10 cellular contexts compared by ENCODE assay signal in genomic region chr12:6141731-6142367, GRCh38. TPM values are rescaled to one million over a fixed set of nuclear protein-coding genes. Genes with fewer than 3 reads are reported as not detected.
DNase-seq lines count a peak whose midpoint lies in the region; ATAC-seq and TF ChIP-seq lines count a peak whose summit lies in the region.
"Not testable (repeated sequence)": the region's sequence is repeated elsewhere in the genome, so short reads cannot be mapped to it uniquely, and the experiment has no call there.
"Had no signal": no experiment of that assay in that cellular context is flagged by ENCODE, and none has a peak within 500 bp of the region (broad histone marks: within the 10 kb centered on the region; RNA-seq: fewer than 3 reads in every experiment).

No MANE protein-coding gene starts in this region.

- H3K4me1 Mint-ChIP-seq in T-helper 17 cell: peaks cover 22% of the 10 kb centered on the region
- peaks cover 39% of the 10 kb centered on the region for H3K4me1 Mint-ChIP-seq in activated T-helper 1 cell treated with anti-CD3 and anti-CD28 coated beads, Interleukin-12 subunit alpha, Interleukin-12 subunit beta, Interleukin-2, Interleukin-4 antibody, amounts not matched to agents 30 ng/mL and 10 ng/mL and 1 ng/mL, durations not matched to agents 14 hours and 24 hours and 36 hours (ENCODE audit: low read depth)
- H3K4me1 Mint-ChIP-seq in naive B cell: peaks cover 44 to 64% (median 61%) of the 10 kb centered on the region in 3 donors

- WGBS in spleen, 5 donors: 79 to 91% (median 90%) methylated on average over 11 to 16 of the region's 16 CpGs

- H3K27ac ChIP-seq in brain microvascular endothelial cell (peak overlapping the region; percentile 22), spleen (peak overlapping the region; percentile 46 to 91 (median 80)), upper lobe of right lung (peak overlapping the region; percentile 79)

- not testable (repeated sequence) for H3K4me3 ChIP-seq in brain microvascular endothelial cell (ENCODE audit: low read depth, low read length); upper lobe of right lung
- H3K4me3 ChIP-seq in spleen: peak overlapping the region in 1 of 8 donors; percentile 57

- intact Hi-C loops in activated T-helper 1 cell treated with anti-CD3 and anti-CD28 coated beads, Interleukin-12 subunit alpha, Interleukin-12 subunit beta, Interleukin-2, Interleukin-4 antibody, amounts not matched to agents 30 ng/mL and 10 ng/mL and 1 ng/mL, durations not matched to agents 14 hours and 24 hours and 36 hours (cut with micrococcal nuclease): loop anchor here (1.0 to 2.0 kb wide), 2 partner anchors 25 to 73 kb away; no protein-coding TSS in a partner anchor
- intact Hi-C loops in left ventricle myocardium superior (cut with micrococcal nuclease); spleen (cut with DNase I; ENCODE audit: low total_unique reads); upper lobe of right lung (cut with DNase I): not testable (repeated sequence)

- in situ Hi-C loops in brain microvascular endothelial cell (cut with HindIII; ENCODE audit: low pct_ligation_motif_present, low sequenced_read_pairs): not testable (repeated sequence)

- H3K4me3 Mint-ChIP-seq in T-helper 17 cell; activated T-helper 1 cell treated with anti-CD3 and anti-CD28 coated beads, Interleukin-12 subunit alpha, Interleukin-12 subunit beta, Interleukin-2, Interleukin-4 antibody, amounts not matched to agents 30 ng/mL and 10 ng/mL and 1 ng/mL, durations not matched to agents 14 hours and 24 hours and 36 hours: not testable (repeated sequence)
- H3K4me3 Mint-ChIP-seq in naive B cell: peak overlapping the region in 4 of 8 donors; percentile 72 to 88 (median 85)

- not testable (repeated sequence) for H3K36me3 ChIP-seq in brain microvascular endothelial cell (replicated peaks); spleen; upper lobe of right lung

- not testable (repeated sequence) for ATAC-seq in T-helper 17 cell; left ventricle myocardium superior; naive B cell (ENCODE audit: low read depth in 2 of 2); upper lobe of right lung

- not testable (repeated sequence) for H3K9me3 Mint-ChIP-seq in activated T-helper 1 cell treated with anti-CD3 and anti-CD28 coated beads, Interleukin-12 subunit alpha, Interleukin-12 subunit beta, Interleukin-2, Interleukin-4 antibody, amounts not matched to agents 30 ng/mL and 10 ng/mL and 1 ng/mL, durations not matched to agents 14 hours and 24 hours and 36 hours; naive B cell

- peaks cover 11% of the 10 kb centered on the region for H3K27me3 Mint-ChIP-seq in T-helper 17 cell
- not testable (repeated sequence) for H3K27me3 Mint-ChIP-seq in activated T-helper 1 cell treated with anti-CD3 and anti-CD28 coated beads, Interleukin-12 subunit alpha, Interleukin-12 subunit beta, Interleukin-2, Interleukin-4 antibody, amounts not matched to agents 30 ng/mL and 10 ng/mL and 1 ng/mL, durations not matched to agents 14 hours and 24 hours and 36 hours (ENCODE audit: insufficient read depth); naive B cell

- peak; percentile 19 for DNase-seq in EH (ENCODE audit: low read depth)
- not testable (repeated sequence) for DNase-seq in T-helper 17 cell; activated T-helper 1 cell treated with anti-CD3 and anti-CD28 coated beads, Interleukin-12 subunit alpha, Interleukin-12 subunit beta, Interleukin-2, Interleukin-4 antibody, amounts not matched to agents 30 ng/mL and 10 ng/mL and 1 ng/mL, durations not matched to agents 14 hours and 24 hours and 36 hours (ENCODE audit: low spot score); brain microvascular endothelial cell; naive B cell; spleen
- peak; percentile 50 for DNase-seq in left ventricle myocardium superior
- peak; percentile 63 for DNase-seq in upper lobe of right lung

- H3K4me1 ChIP-seq in spleen (peaks cover 0 to 69% (median 34%) of the 10 kb centered on the region in 6 donors), upper lobe of right lung (peaks cover 32% of the 10 kb centered on the region)

- TF ChIP-seq CTCF in brain microvascular endothelial cell (IDR thresholded peaks at IDR 0.05; ENCODE audit: low read depth, low read length, missing control alignments); spleen (IDR thresholded peaks at IDR 0.05 in 8 of 11, conservative IDR thresholded peaks at IDR 0.05 in 3 of 11); upper lobe of right lung (IDR thresholded peaks at IDR 0.05): not testable (repeated sequence)

- H3K27ac Mint-ChIP-seq in T-helper 17 cell (peak overlapping the region; percentile 76), naive B cell (peak overlapping the region in 4 of 6 donors; percentile 87 to 98 (median 96))
- peak overlapping the region; percentile 93 for H3K27ac Mint-ChIP-seq in activated T-helper 1 cell treated with anti-CD3 and anti-CD28 coated beads, Interleukin-12 subunit alpha, Interleukin-12 subunit beta, Interleukin-2, Interleukin-4 antibody, amounts not matched to agents 30 ng/mL and 10 ng/mL and 1 ng/mL, durations not matched to agents 14 hours and 24 hours and 36 hours

- not testable (repeated sequence) for H3K9me3 ChIP-seq in T-helper 17 cell (ENCODE audit: control insufficient read depth, low read length, poor library complexity, severe bottlenecking); spleen; upper lobe of right lung

- TF ChIP-seq POLR2A in spleen (IDR thresholded peaks at IDR 0.05): not testable (repeated sequence)

- not testable (repeated sequence) for H3K36me3 Mint-ChIP-seq in T-helper 17 cell (ENCODE audit: low read depth); activated T-helper 1 cell treated with anti-CD3 and anti-CD28 coated beads, Interleukin-12 subunit alpha, Interleukin-12 subunit beta, Interleukin-2, Interleukin-4 antibody, amounts not matched to agents 30 ng/mL and 10 ng/mL and 1 ng/mL, durations not matched to agents 14 hours and 24 hours and 36 hours (ENCODE audit: low read depth)
- H3K36me3 Mint-ChIP-seq in naive B cell: peaks cover 7 to 14% of the 10 kb centered on the region in 2 donors

- not testable (repeated sequence) for H3K27me3 ChIP-seq in brain microvascular endothelial cell (replicated peaks); spleen (replicated peaks in 1 of 7); upper lobe of right lung

RNA-seq across cellular contexts. Expression of gene VWF, which starts 17.4 kb away (rescaled TPM):
- total RNA-seq in T-helper 17 cell: 1 to 10 TPM in 1 of 2 donors, under 1 TPM in 1; 0.55 to 4.1 TPM
- total RNA-seq in activated T-helper 1 cell treated with anti-CD3 and anti-CD28 coated beads, Interleukin-12 subunit alpha, Interleukin-12 subunit beta, Interleukin-2, Interleukin-4 antibody, amounts not matched to agents 30 ng/mL and 10 ng/mL and 1 ng/mL, durations not matched to agents 14 hours and 24 hours and 36 hours: not detected in 2 replicates
- total RNA-seq in left ventricle myocardium superior: 275 TPM
- polyA plus RNA-seq in naive B cell (ENCODE audit: low read depth in 6 of 6): under 1 TPM in 2 of 6 donors, not detected in 4; 0.03 to 0.08 TPM
- total RNA-seq in spleen: 100 to 1,000 TPM; 272 to 957 (median 395) TPM
- 10 to 100 TPM; 12.9 to 38.6 (median 15.5) TPM for polyA plus RNA-seq in spleen
- 729 TPM for total RNA-seq in upper lobe of right lung
- total RNA-seq: HT1080, smooth muscle cell had no signal

RNA-seq across cellular contexts. Expression of gene CD9, which starts 58.4 kb away (rescaled TPM):
- total RNA-seq in T-helper 17 cell (10 to 100 TPM in 1 of 2 donors, 1 to 10 TPM in 1; 2.4 to 28.0 TPM), left ventricle myocardium superior (39.2 TPM), spleen (100 to 1,000 TPM in 1 of 7 donors, 10 to 100 TPM in 6; 50.0 to 113 (median 75.7) TPM), upper lobe of right lung (445 TPM)
- total RNA-seq in activated T-helper 1 cell treated with anti-CD3 and anti-CD28 coated beads, Interleukin-12 subunit alpha, Interleukin-12 subunit beta, Interleukin-2, Interleukin-4 antibody, amounts not matched to agents 30 ng/mL and 10 ng/mL and 1 ng/mL, durations not matched to agents 14 hours and 24 hours and 36 hours: 47.4 and 50.9 TPM in 2 replicates
- polyA plus RNA-seq in naive B cell (ENCODE audit: low read depth in 6 of 6) (100 to 1,000 TPM in 2 of 6 donors, 10 to 100 TPM in 4; 32.7 to 186 (median 69.9) TPM), spleen (10 to 100 TPM; 16.2 to 87.4 (median 50.6) TPM)

Comparison
In these comparisons a context has a peak if more than half of its experiments do, and no peak if none do; other contexts are left out.
1. H3K27ac ChIP-seq: peak in every context shown above with its lines; median percentile 80 in spleen; 79 in upper lobe of right lung; 22 in brain microvascular endothelial cell.
2. RNA of gene VWF, which starts 17.4 kb away (total RNA-seq): 729 TPM in upper lobe of right lung (single experiment), 272 to 957 TPM in spleen and 275 TPM in left ventricle myocardium superior (single experiment); 0.55 to 4.1 TPM in T-helper 17 cell and not detected in activated T-helper 1 cell treated with anti-CD3 and anti-CD28 coated beads, Interleukin-12 subunit alpha, Interleukin-12 subunit beta, Interleukin-2, Interleukin-4 antibody, amounts not matched to agents 30 ng/mL and 10 ng/mL and 1 ng/mL, durations not matched to agents 14 hours and 24 hours and 36 hours; every median in the first group is over 10 times any median in the second.
3. Peak in every context shown above with its lines, with median percentiles within 50 percentile points of each other: H3K27ac Mint-ChIP-seq.